ENCODE assay signal across 13 cellular contexts in genomic region chr13:45521292-45521691, GRCh38. TPM values are rescaled to one million over a fixed set of nuclear protein-coding genes. Genes with fewer than 3 reads are reported as not detected.
DNase-seq lines count a peak whose midpoint lies in the region; ATAC-seq and TF ChIP-seq lines count a peak whose summit lies in the region.
"Had no signal": no experiment of that assay in that cellular context is flagged by ENCODE, and none has a peak within 500 bp of the region (broad histone marks: within the 10 kb centered on the region; RNA-seq: fewer than 3 reads in every experiment).

No MANE protein-coding gene starts in this region.

- intact Hi-C loops in sciatic nerve (cut with DNase I), result no loop called here

- no peak overlapping the region for H3K4me3 ChIP-seq in fibroblast of the aortic adventitia (ENCODE audit: low read depth, low read length)
- H3K4me3 ChIP-seq: A549 had no signal

- TF ChIP-seq CTCF in fibroblast of the aortic adventitia (IDR thresholded peaks at IDR 0.05; ENCODE audit: insufficient read depth, low read length), result no peak

- ATAC-seq in sciatic nerve, result peak; percentile 65
- no peak for ATAC-seq in HG03280 (IDR thresholded peaks at IDR 0.05; ENCODE audit: unreplicated experiment)
- no peak for ATAC-seq in GM21515 (IDR thresholded peaks at IDR 0.05; ENCODE audit: unreplicated experiment)
- ATAC-seq: A549; naive thymus-derived CD8-positive, alpha-beta T cell had no signal

- DNase-seq in SIG-M5 treated with dmso at 0.1 percent for 504 hours (lab: John Stamatoyannopoulos, UW; ENCODE audit: unreplicated experiment) (peak; percentile 57), SIG-M5 (lab: John Stamatoyannopoulos, UW) (no peak), RPMI7951 (ENCODE audit: low read depth) (peak; percentile 84), fibroblast of the aortic adventitia (ENCODE audit: low read depth) (peak; percentile 13), sciatic nerve (ENCODE audit: low spot score) (no peak), NCI-H774 (lab: John Stamatoyannopoulos, UW) (no peak)
- DNase-seq: activated T-cell treated with anti-CD3 and anti-CD28 coated beads, Interleukin-2, amount 50 U/mL, for 48 hours; naive thymus-derived CD8-positive, alpha-beta T cell; NCI-H2171 treated with DMSO at 0.1 percent for 48 hours; stimulated activated CD4-positive, alpha-beta T cell treated with anti-CD3 and anti-CD28 coated beads, Interleukin-12 subunit alpha, Interleukin-12 subunit beta, amount 100 ng/mL, for 4 hours had no signal

RNA-seq across cellular contexts. Expression of gene COG3, which starts 56.6 kb away (rescaled TPM):
- 15.3 and 16.6 TPM in 2 replicates for total RNA-seq in RPMI7951 (2014; rRNA removed; shearing (Covaris generic))
- total RNA-seq in fibroblast of the aortic adventitia (ENCODE audit: low replicate concordance) (31.0 and 31.2 TPM in 2 replicates), sciatic nerve (34.4 TPM)

Comparison
In these comparisons a context has a peak if more than half of its experiments do, and no peak if none do; other contexts are left out.
1. DNase-seq: peak in SIG-M5 treated with dmso at 0.1 percent for 504 hours (single experiment), RPMI7951 (single experiment) and fibroblast of the aortic adventitia (single experiment); none in SIG-M5 (single experiment), sciatic nerve (single experiment) and NCI-H774 (single experiment).